ENCODE assay signal across 8 cellular contexts in genomic region chr1:22861764-22862440, GRCh38.
DNase-seq lines count a peak whose midpoint lies in the region; ATAC-seq, FAIRE-seq and TF ChIP-seq lines count a peak whose summit lies in the region.

No MANE protein-coding gene starts in this region.

- H3K9ac ChIP-seq in KMS-11, result no peak overlapping the region
- H3K9ac ChIP-seq in GM12878 (ENCODE audit: control insufficient read depth, insufficient read depth, low read length), result no peak overlapping the region

- TF ChIP-seq EP300 in GM12878 (IDR thresholded peaks at IDR 0.05; ENCODE audit: borderline replicate concordance in 1 of 2, control insufficient read depth in 1 of 2, low read depth in 2 of 2, low read length in 2 of 2), result no peak

- peak in 2 of 3 experiments; percentile 39 to 70 for DNase-seq in NCI-H1417 (lab: John Stamatoyannopoulos, UW)
- no peak for DNase-seq in NCI-H1417 treated with DMSO at 0.1 percent for 48 hours (lab: John Stamatoyannopoulos, UW)
- no peak for DNase-seq in GM12878 (ENCODE audit: low read depth, low spot score)
- DNase-seq in left colon, result peak in 1 of 2 donors; percentile 33
- DNase-seq in uterus, result peak in 1 of 2 donors; percentile 38
- DNase-seq in KG1 (lab: John Stamatoyannopoulos, UW), result no peak

- H2AFZ ChIP-seq in KMS-11 (ENCODE audit: low read depth) (no peak overlapping the region), GM12878 (ENCODE audit: control insufficient read depth, low read depth, low read length) (no peak overlapping the region)

- H3K79me2 ChIP-seq in KMS-11 (ENCODE audit: insufficient read depth, low read depth), result no peaks in the 10 kb centered on the region
- H3K79me2 ChIP-seq in GM12878 (ENCODE audit: control insufficient read depth, insufficient read depth, low read length), result no peaks in the 10 kb centered on the region

- intact Hi-C loops in GM12878 (cut with micrococcal nuclease; ENCODE audit: unreplicated experiment), result no loop called here
- intact Hi-C loops in left colon (cut with DNase I, micrococcal nuclease), result no loop called here
- intact Hi-C loops in uterus (cut with DNase I; ENCODE audit: low total_unique reads), result no loop called here

- no peak overlapping the region for H3K27ac ChIP-seq in KMS-11
- no peak overlapping the region for H3K27ac ChIP-seq in GM12878 (ENCODE audit: control insufficient read depth, insufficient read depth)
- H3K27ac ChIP-seq in uterus, result no peak overlapping the region

- BruUV-seq in GM12878 (replicated peaks; lab: Mats Ljungman, UMichigan), result no TSS peak

- H3K36me3 ChIP-seq in KMS-11 (ENCODE audit: insufficient read depth) (no peaks in the 10 kb centered on the region), GM12878 (ENCODE audit: control insufficient read depth in 2 of 2, insufficient read depth in 2 of 2, low read length in 1 of 2) (no peaks in the 10 kb centered on the region), uterus (no peaks in the 10 kb centered on the region)

- SMC1A ChIA-PET in GM12878 (lab: Charles Lee; ENCODE audit: uncharacterized antibody, unreplicated experiment), result interaction anchor here (0.9 to 2.5 kb wide), 4 partner anchors 120 to 187 kb away, joined by 3 to 10 read pairs (median 4); no protein-coding TSS in a partner anchor

- TF ChIP-seq POLR2A in GM12878 (IDR thresholded peaks at IDR 0.05; ENCODE audit: low read depth, low read length) (no peak), uterus (IDR thresholded peaks at IDR 0.05) (no peak)

- peaks cover 61% of the 10 kb centered on the region; the same call in 1 of the 2 replicates for H3K27me3 ChIP-seq in KMS-11 (ENCODE audit: insufficient read depth, low read depth)
- no peaks in the 10 kb centered on the region; a peak in 1 of 4 replicates for H3K27me3 ChIP-seq in GM12878 (replicated peaks in 1 of 2; ENCODE audit: control insufficient read depth in 2 of 2, insufficient read depth in 2 of 2, low read length in 1 of 2)
- H3K27me3 ChIP-seq in uterus, result no peaks in the 10 kb centered on the region

- POLR2A ChIA-PET in GM12878 (lab: Charles Lee), result no interaction called here

- peak; percentile 50 for TF ChIP-seq CTCF in KMS-11 (conservative IDR thresholded peaks at IDR 0.05; ENCODE audit: low read depth, low read length)
- peak; percentile 40 to 72 (median 65) for TF ChIP-seq CTCF in GM12878 (IDR thresholded peaks at IDR 0.05 in 2 of 3, conservative IDR thresholded peaks at IDR 0.05 in 1 of 3; ENCODE audit: control insufficient read depth in 2 of 3, extremely low read depth in 1 of 3, insufficient read depth in 1 of 3, low read depth in 3 of 3, low read length in 3 of 3)
- TF ChIP-seq CTCF in uterus (IDR thresholded peaks at IDR 0.05), result peak in 3 of 4 experiments; percentile 23 to 27 (median 26)

- 33% methylated on average over 4 of the region's 4 CpGs for WGBS in GM12878 (ENCODE audit: insufficient coverage, insufficient replicate concordance, low lambda C conversion rate, missing lambda C conversion rate)

- H3K4me2 ChIP-seq in KMS-11 (no peak overlapping the region), GM12878 (ENCODE audit: control insufficient read depth, insufficient read depth) (no peak overlapping the region)

- H3K9me3 ChIP-seq in GM12878 (replicated peaks; ENCODE audit: control insufficient read depth, insufficient read depth, low read length) (no peaks in the 10 kb centered on the region), uterus (no peaks in the 10 kb centered on the region)

- H3K4me1 ChIP-seq in KMS-11 (ENCODE audit: low read depth, poor library complexity, severe bottlenecking), result no peaks in the 10 kb centered on the region
- H3K4me1 ChIP-seq in GM12878 (ENCODE audit: control insufficient read depth, insufficient read depth, low read length), result peaks cover 4% of the 10 kb centered on the region; the same call in 1 of the 2 replicates
- H3K4me1 ChIP-seq in uterus, result no peaks in the 10 kb centered on the region

- no peak for FAIRE-seq in GM12878 (lab: Jason Lieb, UNC)

- in situ Hi-C loops in GM12878 (cut with MboI), result no loop called here

- CTCF ChIA-PET in GM12878 (lab: Yijun Ruan, JAX), result interaction anchor here (0.7 to 4.3 kb wide), 10 partner anchors 10 to 188 kb away, joined by 3 to 47 read pairs (median 4); no protein-coding TSS in a partner anchor

- H4K20me1 ChIP-seq in KMS-11 (ENCODE audit: insufficient read depth), result no peaks in the 10 kb centered on the region
- H4K20me1 ChIP-seq in GM12878 (ENCODE audit: control insufficient read depth, insufficient read depth), result no peaks in the 10 kb centered on the region

- RAD21 ChIA-PET in GM12878 (lab: Charles Lee; ENCODE audit: unreplicated experiment), result interaction anchor here (1.8 kb wide), 1 partner anchor 158 kb away, joined by 20 read pairs; no protein-coding TSS in a partner anchor

- peak; percentile 17; the same call in 1 of the 3 replicates for ATAC-seq in GM12878
- peak; percentile 60 for ATAC-seq in left colon
- ATAC-seq in HG03175 (IDR thresholded peaks at IDR 0.05; ENCODE audit: unreplicated experiment), result no peak

- H3K4me3 ChIP-seq in KMS-11 (IDR thresholded peaks at IDR 0.05; ENCODE audit: insufficient read depth, low read depth, low read length) (no peak overlapping the region), GM12878 (no peak overlapping the region), uterus (no peak overlapping the region)

- peak; percentile 55 for TF ChIP-seq RAD21 in GM12878 (IDR thresholded peaks at IDR 0.05; ENCODE audit: insufficient read depth, low read depth, low read length)

TF ChIP-seq in GM12878, 131 proteins besides CTCF, POLR2A, EP300 and RAD21:
- TF ChIP-seq NKRF (conservative IDR thresholded peaks at IDR 0.05) (no peak), YY1 (IDR thresholded peaks at IDR 0.05; ENCODE audit: low read depth, low read length) (0 out of 2 replicates have a peak, but pooled peaks have one; percentile 18), SMC3 (IDR thresholded peaks at IDR 0.05; ENCODE audit: borderline replicate concordance, low read length) (peak; percentile 44; the same call in 1 of the 2 replicates)

Comparison
In these comparisons a context has a peak if more than half of its experiments do, and no peak if none do; other contexts are left out.
1. DNase-seq: peak in NCI-H1417 (2 of 3); none in NCI-H1417 treated with DMSO at 0.1 percent for 48 hours (single experiment), GM12878 (single experiment) and KG1 (single experiment).
2. Peak in every context shown above with its lines, with median percentiles within 50 percentile points of each other: CTCF ChIP-seq.